Comparison of ENCODE assay signal across 16 cellular contexts in genomic region chr11:35593143-35593542, GRCh38. TPM values are rescaled to one million over a fixed set of nuclear protein-coding genes. Genes with fewer than 3 reads are reported as not detected.
DNase-seq lines count a peak whose midpoint lies in the region; ATAC-seq, FAIRE-seq and TF ChIP-seq lines count a peak whose summit lies in the region.
"Had no signal": no experiment of that assay in that cellular context is flagged by ENCODE, and none has a peak within 500 bp of the region (broad histone marks: within the 10 kb centered on the region; RNA-seq: fewer than 3 reads in every experiment).

No MANE protein-coding gene starts in this region.

- TF ChIP-seq CTCF in bronchial epithelial cell (IDR thresholded peaks at IDR 0.05; ENCODE audit: insufficient read depth, low read length, severe bottlenecking): no peak

- H2BK15ac ChIP-seq in mesenchymal stem cell (ENCODE audit: low read depth, poor library complexity, severe bottlenecking): no peak overlapping the region

- H3K79me1 ChIP-seq in mesenchymal stem cell (replicated peaks; ENCODE audit: low read length, poor library complexity, severe bottlenecking): no peaks in the 10 kb centered on the region

- no peak overlapping the region for H3K27ac Mint-ChIP-seq in activated CD4-positive, alpha-beta memory T cell treated with anti-CD3 and anti-CD28 coated beads, Interleukin-2, amount 10 ng/mL, durations not matched to agents 7 days and 5 days

- H3K36me3 Mint-ChIP-seq in activated CD4-positive, alpha-beta memory T cell treated with anti-CD3 and anti-CD28 coated beads, Interleukin-2, amount 10 ng/mL, durations not matched to agents 7 days and 5 days (ENCODE audit: low read depth): no peaks in the 10 kb centered on the region

- H3K4me1 ChIP-seq in mesenchymal stem cell (ENCODE audit: control insufficient read depth, insufficient read depth, low read depth, low read length): peaks cover 3% of the 10 kb centered on the region

- ATAC-seq in GM18858 (IDR thresholded peaks at IDR 0.05; ENCODE audit: unreplicated experiment) (no peak), HG03460 (IDR thresholded peaks at IDR 0.05; ENCODE audit: unreplicated experiment) (no peak)
- ATAC-seq: activated T-cell treated with anti-CD3 and anti-CD28 coated beads, Interleukin-2, amount 50 U/mL, for 4 hours had no signal

- H3K9ac ChIP-seq in mesenchymal stem cell (ENCODE audit: low read length): no peak overlapping the region

- no peak overlapping the region for H3K4me3 ChIP-seq in bronchial epithelial cell (ENCODE audit: low read depth, low read length)
- H3K4me3 ChIP-seq in mesenchymal stem cell (ENCODE audit: insufficient read depth in 1 of 2, low read depth in 1 of 2, low read length in 2 of 2): no peak overlapping the region
- H3K4me3 ChIP-seq: hepatocyte, smooth muscle cell had no signal

- H3K36me3 ChIP-seq in bronchial epithelial cell (ENCODE audit: control insufficient read depth, insufficient read depth, low read length) (no peaks in the 10 kb centered on the region), mesenchymal stem cell (ENCODE audit: control insufficient read depth in 1 of 2, insufficient read depth in 2 of 2, low read depth in 1 of 2, low read length in 2 of 2) (no peaks in the 10 kb centered on the region)

- CTCF ChIA-PET in activated CD4-positive, alpha-beta memory T cell treated with anti-CD3 and anti-CD28 coated beads, Interleukin-2, amount 10 ng/mL, durations not matched to agents 7 days and 5 days (lab: Charles Lee): no interaction called here

- no peak overlapping the region for H3K27ac ChIP-seq in mesenchymal stem cell (ENCODE audit: low read length, poor library complexity, severe bottlenecking)
- H3K27ac ChIP-seq: hepatocyte, HL-60 had no signal

- no peak overlapping the region for H3K4me2 ChIP-seq in mesenchymal stem cell (ENCODE audit: low read length, poor library complexity, severe bottlenecking)
- H3K4me2 ChIP-seq: hepatocyte, smooth muscle cell had no signal

- no peak overlapping the region for H3K23ac ChIP-seq in mesenchymal stem cell (ENCODE audit: low read length in 2 of 2)

- peaks cover 12% of the 10 kb centered on the region for H3K27me3 Mint-ChIP-seq in activated CD4-positive, alpha-beta memory T cell treated with anti-CD3 and anti-CD28 coated beads, Interleukin-2, amount 10 ng/mL, durations not matched to agents 7 days and 5 days

- no peak overlapping the region for H2BK12ac ChIP-seq in mesenchymal stem cell (ENCODE audit: low read length in 2 of 2)

- FAIRE-seq in bronchial epithelial cell (lab: Jason Lieb, UNC): peak; percentile 23
- FAIRE-seq: GM12892 had no signal

- H3K4me1 Mint-ChIP-seq in activated CD4-positive, alpha-beta memory T cell treated with anti-CD3 and anti-CD28 coated beads, Interleukin-2, amount 10 ng/mL, durations not matched to agents 7 days and 5 days: peaks cover under 1% of the 10 kb centered on the region

- POLR2A ChIA-PET in activated CD4-positive, alpha-beta memory T cell treated with anti-CD3 and anti-CD28 coated beads, Interleukin-2, amount 10 ng/mL, durations not matched to agents 7 days and 5 days (lab: Charles Lee): no interaction called here

- H4K91ac ChIP-seq in mesenchymal stem cell (ENCODE audit: low read length): no peak overlapping the region

- DNase-seq in EH (ENCODE audit: low read depth) (peak; percentile 95), M059J (ENCODE audit: low read depth) (peak; percentile 96), bronchial epithelial cell (ENCODE audit: low read depth) (peak; percentile 88), mesenchymal stem cell (peak; percentile 76), cortex of kidney (lab: John Stamatoyannopoulos, UW) (no peak)
- no peak for DNase-seq in activated CD4-positive, alpha-beta memory T cell treated with anti-CD3 and anti-CD28 coated beads, Interleukin-2, amount 10 ng/mL, durations not matched to agents 7 days and 5 days
- DNase-seq: activated T-cell treated with anti-CD3 and anti-CD28 coated beads, Interleukin-2, amount 50 U/mL, for 4 hours; NCI-H1694; RPMI8226; stimulated activated CD8-positive, alpha-beta memory T cell treated with anti-CD3 and anti-CD28 coated beads, Interleukin-4, amount 100 ng/mL, for 48 hours had no signal

- H2BK120ac ChIP-seq in mesenchymal stem cell (ENCODE audit: low read depth, low read length): no peak overlapping the region

- H3K4ac ChIP-seq in mesenchymal stem cell (ENCODE audit: low read depth in 1 of 2, low read length in 2 of 2): no peak overlapping the region

- no peak overlapping the region for H4K8ac ChIP-seq in mesenchymal stem cell (ENCODE audit: low read length)

- no peak overlapping the region for H2AK5ac ChIP-seq in mesenchymal stem cell (ENCODE audit: low read length, severe bottlenecking)

- H3K27me3 ChIP-seq in bronchial epithelial cell (ENCODE audit: control insufficient read depth, insufficient read depth, low read length) (no peaks in the 10 kb centered on the region), mesenchymal stem cell (ENCODE audit: control insufficient read depth in 1 of 2, insufficient read depth in 1 of 2, low read length in 2 of 2) (peaks cover 0 to 10% of the 10 kb centered on the region in 2 experiments)
- H3K27me3 ChIP-seq: hepatocyte had no signal

- H3K9me3 ChIP-seq in mesenchymal stem cell (ENCODE audit: control insufficient read depth, low read length): no peaks in the 10 kb centered on the region

- no peak overlapping the region for H2AFZ ChIP-seq in mesenchymal stem cell (ENCODE audit: low read depth, low read length)
- H2AFZ ChIP-seq: hepatocyte had no signal

- H2BK5ac ChIP-seq in mesenchymal stem cell (ENCODE audit: low read depth, low read length, poor library complexity, severe bottlenecking): no peak overlapping the region

- H3K18ac ChIP-seq in mesenchymal stem cell (ENCODE audit: low read depth in 1 of 2, low read length in 2 of 2): peak overlapping the region in 1 of 2 experiments; percentile 3

- H3K4me3 Mint-ChIP-seq in activated CD4-positive, alpha-beta memory T cell treated with anti-CD3 and anti-CD28 coated beads, Interleukin-2, amount 10 ng/mL, durations not matched to agents 7 days and 5 days: no peak overlapping the region
- H3K4me3 Mint-ChIP-seq: activated T-cell treated with anti-CD3 and anti-CD28 coated beads, Interleukin-2, amount 50 U/mL, for 4 hours had no signal

- H3K9me3 Mint-ChIP-seq in activated CD4-positive, alpha-beta memory T cell treated with anti-CD3 and anti-CD28 coated beads, Interleukin-2, amount 10 ng/mL, durations not matched to agents 7 days and 5 days: no peaks in the 10 kb centered on the region
- H3K9me3 Mint-ChIP-seq: activated T-cell treated with anti-CD3 and anti-CD28 coated beads, Interleukin-2, amount 50 U/mL, for 4 hours had no signal

- H3K14ac ChIP-seq in mesenchymal stem cell (ENCODE audit: low read length in 2 of 2): no peak overlapping the region

RNA-seq across cellular contexts. Expression of gene FJX1, which starts 25.1 kb away (rescaled TPM):
- total RNA-seq in M059J (2014; rRNA removed; shearing (Covaris generic)): 10.5 and 14.4 TPM in 2 replicates
- 11.8 and 24.7 TPM in 2 replicates for total RNA-seq in bronchial epithelial cell
- 6.1 TPM for polyA plus RNA-seq in mesenchymal stem cell (2013, experiment 1 of 2)
- polyA plus RNA-seq in mesenchymal stem cell (2013, experiment 2 of 2): 6.3 TPM
- under 1 TPM in 1 of 2 experiments, not detected in 1; 0.08 TPM for total RNA-seq in activated CD4-positive, alpha-beta memory T cell treated with anti-CD3 and anti-CD28 coated beads, Interleukin-2, amount 10 ng/mL, durations not matched to agents 7 days and 5 days

Comparison
In these comparisons a context has a peak if more than half of its experiments do, and no peak if none do; other contexts are left out.
1. DNase-seq: peak in EH (single experiment), M059J (single experiment), bronchial epithelial cell (single experiment) and mesenchymal stem cell (single experiment); none in activated CD4-positive, alpha-beta memory T cell treated with anti-CD3 and anti-CD28 coated beads, Interleukin-2, amount 10 ng/mL, durations not matched to agents 7 days and 5 days (single experiment) and cortex of kidney (single experiment).
2. RNA of gene FJX1, which starts 25.1 kb away (total RNA-seq): 11.8 to 24.7 TPM in bronchial epithelial cell and 10.5 to 14.4 TPM in M059J; 0.08 TPM in activated CD4-positive, alpha-beta memory T cell treated with anti-CD3 and anti-CD28 coated beads, Interleukin-2, amount 10 ng/mL, durations not matched to agents 7 days and 5 days; every median in the first group is over 10 times any median in the second.